ENCODE assay signal across 1 cellular context in genomic region chr3:25782636-25782937, GRCh38.
TF ChIP-seq lines count a peak whose summit lies in the region.

No MANE protein-coding gene starts in this region.

TF ChIP-seq in GM12878, 131 proteins besides CTCF, POLR2A, EP300 and RAD21:
- TF ChIP-seq RUNX3 (IDR thresholded peaks at IDR 0.05; ENCODE audit: low read length) (peak; percentile 45; the same call in 1 of the 2 replicates), MXI1 (IDR thresholded peaks at IDR 0.05; ENCODE audit: low read depth, low read length) (0 out of 2 replicates have a peak, but pooled peaks have one; percentile 82), STAT3 (IDR thresholded peaks at IDR 0.05; ENCODE audit: low read depth, low read length) (no peak), MLLT1 (IDR thresholded peaks at IDR 0.05) (peak; percentile 58; the same call in 1 of the 2 replicates), ZBTB40 (IDR thresholded peaks at IDR 0.05; ENCODE audit: borderline replicate concordance) (0 out of 2 replicates have a peak, but pooled peaks have one; percentile 20)
